ENCODE assay signal across 8 cellular contexts in genomic region chr4:53321151-53321987, GRCh38. TPM values are rescaled to one million over a fixed set of nuclear protein-coding genes. Genes with fewer than 3 reads are reported as not detected.
DNase-seq lines count a peak whose midpoint lies in the region; ATAC-seq and TF ChIP-seq lines count a peak whose summit lies in the region.
"Had no signal": no experiment of that assay in that cellular context is flagged by ENCODE, and none has a peak within 500 bp of the region (broad histone marks: within the 10 kb centered on the region; RNA-seq: fewer than 3 reads in every experiment).

No MANE protein-coding gene starts in this region.

- CTCF ChIA-PET in CD4-positive, alpha-beta T cell (lab: Charles Lee), result interaction anchor here (1.2 kb wide), 1 partner anchor 11 kb away, joined by 3 read pairs; no protein-coding TSS in a partner anchor

- no peak overlapping the region for H3K4me3 Mint-ChIP-seq in CD4-positive, alpha-beta T cell

- 59 to 68% methylated on average over 3 of the region's 3 CpGs for WGBS in thyroid gland, 2 donors

- intact Hi-C loops in thyroid gland (cut with DNase I), result no loop called here
- intact Hi-C loops in CD4-positive, alpha-beta T cell (cut with DNase I, micrococcal nuclease), result no loop called here

- no peaks in the 10 kb centered on the region for H3K27me3 ChIP-seq in thyroid gland
- no peaks in the 10 kb centered on the region for H3K27me3 ChIP-seq in CD4-positive, alpha-beta T cell (ENCODE audit: control insufficient read depth, insufficient read depth, low read length)

- H3K4me1 ChIP-seq in thyroid gland, result peaks cover 0 to 4% of the 10 kb centered on the region in 2 donors

- no peak for TF ChIP-seq POLR2A in thyroid gland (IDR thresholded peaks at IDR 0.05)

- no peak overlapping the region for H3K4me3 ChIP-seq in HFF-Myc (replicated peaks; ENCODE audit: low read depth, low read length)
- no peak overlapping the region for H3K4me3 ChIP-seq in skin epidermis
- H3K4me3 ChIP-seq in thyroid gland (replicated peaks in 1 of 3), result no peak overlapping the region

- H3K4me1 Mint-ChIP-seq in CD4-positive, alpha-beta T cell (ENCODE audit: low read depth), result peaks cover 33% of the 10 kb centered on the region

- H3K9me3 Mint-ChIP-seq in CD4-positive, alpha-beta T cell, result no peaks in the 10 kb centered on the region

- TF ChIP-seq CTCF in HFF-Myc (IDR thresholded peaks at IDR 0.05; ENCODE audit: low read depth, low read length, missing control alignments) (no peak), thyroid gland (IDR thresholded peaks at IDR 0.05) (no peak)
- no peak for TF ChIP-seq CTCF in CD4-positive, alpha-beta T cell (IDR thresholded peaks at IDR 0.05)

- no peaks in the 10 kb centered on the region for H3K9me3 ChIP-seq in thyroid gland
- no peaks in the 10 kb centered on the region for H3K9me3 ChIP-seq in CD4-positive, alpha-beta T cell (ENCODE audit: control insufficient read depth, low read length)

- H3K36me3 ChIP-seq in thyroid gland, result no peaks in the 10 kb centered on the region

- peak; percentile 89 for DNase-seq in HFF-Myc (ENCODE audit: extremely low read depth, low read depth)
- DNase-seq in RPMI7951 (ENCODE audit: low read depth), result peak; percentile 89
- DNase-seq in fibroblast of peridontal ligament (ENCODE audit: extremely low read depth), result peak; percentile 92
- no peak for DNase-seq in thyroid gland
- DNase-seq in DMS114 treated with DMSO at 0.1 percent for 48 hours (lab: John Stamatoyannopoulos, UW; ENCODE audit: unreplicated experiment), result no peak
- DNase-seq in CD4-positive, alpha-beta T cell, result no peak
- DNase-seq: T-helper 1 cell had no signal

- H3K27me3 Mint-ChIP-seq in CD4-positive, alpha-beta T cell, result no peaks in the 10 kb centered on the region

- no peak for ATAC-seq in CD4-positive, alpha-beta T cell (ENCODE audit: poor library complexity)

- POLR2A ChIA-PET in CD4-positive, alpha-beta T cell (lab: Charles Lee), result no interaction called here

- H3K36me3 Mint-ChIP-seq in CD4-positive, alpha-beta T cell (ENCODE audit: low read depth), result peaks cover 17% of the 10 kb centered on the region

- H3K27ac ChIP-seq in skin epidermis (peak overlapping the region in 14 of 21 experiments; percentile 25 to 80 (median 46)), thyroid gland (peak overlapping the region in 1 of 3 donors; percentile 10)
- no peak overlapping the region for H3K27ac ChIP-seq in CD4-positive, alpha-beta T cell (ENCODE audit: low read depth, low read length)

- no peak overlapping the region for H3K27ac Mint-ChIP-seq in CD4-positive, alpha-beta T cell

RNA-seq across cellular contexts. Expression of gene SCFD2, which starts 44.5 kb away (rescaled TPM):
- 26.9 and 27.6 TPM in 2 replicates for total RNA-seq in RPMI7951 (2014; rRNA removed; shearing (Covaris generic))
- total RNA-seq in thyroid gland, result 10 to 100 TPM; 10.3 to 32.9 (median 28.2) TPM
- total RNA-seq in CD4-positive, alpha-beta T cell, result 10 to 100 TPM; 15.4 to 17.6 TPM

RNA-seq across cellular contexts. Expression of gene FIP1L1, which starts 56.1 kb away (rescaled TPM):
- 45.8 and 52.7 TPM in 2 replicates for total RNA-seq in RPMI7951 (2014; rRNA removed; shearing (Covaris generic))
- total RNA-seq in thyroid gland, result 10 to 100 TPM; 55.4 to 66.1 (median 59.1) TPM
- 10 to 100 TPM; 50.9 to 53.1 TPM for total RNA-seq in CD4-positive, alpha-beta T cell

Comparison
In these comparisons a context has a peak if more than half of its experiments do, and no peak if none do; other contexts are left out.
1. DNase-seq: peak in HFF-Myc (single experiment), RPMI7951 (single experiment) and fibroblast of peridontal ligament (single experiment); none in thyroid gland (0 of 2), DMS114 treated with DMSO at 0.1 percent for 48 hours (single experiment) and CD4-positive, alpha-beta T cell (0 of 10).